ENCODE assay signal across 8 cellular contexts in the genomic region with DNA sequence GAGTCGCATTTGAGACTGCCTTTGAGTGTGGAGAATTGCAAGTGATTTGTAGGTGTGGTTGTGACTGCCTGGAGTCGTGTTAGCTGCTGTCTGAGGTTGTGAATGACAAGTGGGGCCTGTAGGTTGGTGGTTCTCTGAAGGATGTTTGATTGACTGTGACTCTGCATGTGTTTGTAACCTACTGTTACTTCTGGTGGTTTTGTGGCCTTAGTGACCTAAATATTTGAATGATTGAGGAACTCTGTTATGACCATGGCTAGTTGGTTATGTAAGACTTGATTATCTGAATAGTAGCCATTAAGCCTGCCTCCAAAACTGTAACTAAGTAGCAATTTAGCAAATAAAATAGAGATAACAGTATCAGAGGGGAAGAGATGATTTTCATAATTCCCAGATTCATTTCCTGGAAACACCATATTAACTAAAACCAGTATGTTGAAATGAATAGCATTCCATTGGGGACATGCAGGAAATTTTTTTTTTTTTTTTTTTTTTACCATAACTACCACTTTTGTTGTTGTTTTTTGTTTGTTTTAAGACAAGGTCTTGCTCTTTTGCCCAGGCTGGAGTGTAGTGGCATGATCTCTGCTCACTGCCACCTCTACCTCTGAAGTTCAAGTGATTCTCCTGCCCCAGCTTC. TPM values are rescaled to one million over a fixed set of nuclear protein-coding genes. Genes with fewer than 3 reads are reported as not detected.
DNase-seq lines count a peak whose midpoint lies in the region; ATAC-seq and TF ChIP-seq lines count a peak whose summit lies in the region.

No MANE protein-coding gene starts in this region.

- H3K4me1 Mint-ChIP-seq in activated T-cell treated with anti-CD3 and anti-CD28 coated beads, Interleukin-2, amount 50 U/mL, for 24 hours (ENCODE audit: low read depth), result peaks cover 27% of the 10 kb centered on the region
- H3K4me1 Mint-ChIP-seq in endodermal cell, result peaks cover 7% of the 10 kb centered on the region

- 13 to 25% methylated on average over 1 to 2 of the region's 2 CpGs for whole genome bisulfite sequencing in endodermal cell (ENCODE audit: insufficient coverage in 1 of 2, insufficient read length in 1 of 2), 2 experiments

- no peak for ATAC-seq in HG03039 (IDR thresholded peaks at IDR 0.05; ENCODE audit: unreplicated experiment)

- peak overlapping the region; percentile 75 for H3K4me2 ChIP-seq in OCI-LY1 (ENCODE audit: low read length)

- H3K36me3 ChIP-seq in OCI-LY1 (ENCODE audit: insufficient read depth, low read length) (peaks cover 57% of the 10 kb centered on the region), endodermal cell (ENCODE audit: control insufficient read depth, insufficient read depth, low read length) (peaks cover 21% of the 10 kb centered on the region), neuron (ENCODE audit: insufficient read depth, low read length) (peaks cover 33% of the 10 kb centered on the region)

- peak overlapping the region; percentile 95 for H3K4me3 Mint-ChIP-seq in activated T-cell treated with anti-CD3 and anti-CD28 coated beads, Interleukin-2, amount 50 U/mL, for 24 hours
- peak overlapping the region; percentile 74 for H3K4me3 Mint-ChIP-seq in endodermal cell

- H3K4me3 ChIP-seq in OCI-LY1 (ENCODE audit: low read depth, low read length, poor library complexity, severe bottlenecking), result peak overlapping the region; percentile 93
- peak overlapping the region; percentile 98 for H3K4me3 ChIP-seq in endodermal cell (ENCODE audit: low read length)
- peak overlapping the region; percentile 85 for H3K4me3 ChIP-seq in neuron (ENCODE audit: low read length)

- no peak for TF ChIP-seq CTCF in OCI-LY1 (IDR thresholded peaks at IDR 0.05; ENCODE audit: low read length)
- TF ChIP-seq CTCF in endodermal cell (conservative IDR thresholded peaks at IDR 0.05), result no peak

- peak overlapping the region; percentile 97 for H3K27ac Mint-ChIP-seq in activated T-cell treated with anti-CD3 and anti-CD28 coated beads, Interleukin-2, amount 50 U/mL, for 24 hours
- H3K27ac Mint-ChIP-seq in endodermal cell, result peak overlapping the region; percentile 48

- H3K9me3 ChIP-seq in OCI-LY1 (ENCODE audit: low read length) (peaks cover 13% of the 10 kb centered on the region; the same call in 1 of the 2 replicates), endodermal cell (ENCODE audit: control insufficient read depth, low read length) (no peaks in the 10 kb centered on the region), neuron (ENCODE audit: low read length) (peaks cover 25% of the 10 kb centered on the region)

- peak overlapping the region; percentile 96 for H3K9ac ChIP-seq in OCI-LY1 (ENCODE audit: low read length)
- peak overlapping the region; percentile 64 for H3K9ac ChIP-seq in endodermal cell (ENCODE audit: extremely low read depth, low read length, poor library complexity, severe bottlenecking)

- no peaks in the 10 kb centered on the region for H3K27me3 Mint-ChIP-seq in activated T-cell treated with anti-CD3 and anti-CD28 coated beads, Interleukin-2, amount 50 U/mL, for 24 hours
- H3K27me3 Mint-ChIP-seq in endodermal cell (ENCODE audit: insufficient read depth), result peaks cover 2% of the 10 kb centered on the region

- H3K9me3 Mint-ChIP-seq in activated T-cell treated with anti-CD3 and anti-CD28 coated beads, Interleukin-2, amount 50 U/mL, for 24 hours, result peaks cover 32% of the 10 kb centered on the region
- no peaks in the 10 kb centered on the region for H3K9me3 Mint-ChIP-seq in endodermal cell

- H3K27me3 ChIP-seq in OCI-LY1 (ENCODE audit: insufficient read depth, low read length) (no peaks in the 10 kb centered on the region), endodermal cell (ENCODE audit: control insufficient read depth, insufficient read depth, low read length, poor library complexity, severe bottlenecking) (no peaks in the 10 kb centered on the region), neuron (ENCODE audit: insufficient read depth, low read length) (no peaks in the 10 kb centered on the region)

- H3F3A ChIP-seq in OCI-LY1 (ENCODE audit: insufficient read depth, low read length), result no peaks in the 10 kb centered on the region

- H3K9me2 ChIP-seq in OCI-LY1 (ENCODE audit: low read depth, low read length), result no peaks in the 10 kb centered on the region

- H2AFZ ChIP-seq in OCI-LY1 (ENCODE audit: low read length) (peak overlapping the region; percentile 91; the same call in 1 of the 2 replicates), neuron (ENCODE audit: low read depth, low read length) (peak overlapping the region; percentile 97)

- peaks cover 77% of the 10 kb centered on the region for H3K36me3 Mint-ChIP-seq in activated T-cell treated with anti-CD3 and anti-CD28 coated beads, Interleukin-2, amount 50 U/mL, for 24 hours (ENCODE audit: low read depth)
- H3K36me3 Mint-ChIP-seq in endodermal cell (ENCODE audit: low read depth), result peaks cover 22% of the 10 kb centered on the region

- H4K20me1 ChIP-seq in OCI-LY1 (ENCODE audit: insufficient read depth, low read length), result no peaks in the 10 kb centered on the region

- peaks cover 23% of the 10 kb centered on the region for H3K79me2 ChIP-seq in OCI-LY1 (ENCODE audit: insufficient read depth, low read length)

- H3K27ac ChIP-seq in OCI-LY1 (ENCODE audit: low read depth, low read length, poor library complexity, severe bottlenecking) (peak overlapping the region; percentile 82), endodermal cell (ENCODE audit: low read depth, low read length) (no peak overlapping the region)

- no peak for DNase-seq in activated T-cell treated with anti-CD3 and anti-CD28 coated beads, Interleukin-2, amount 50 U/mL, for 24 hours
- no peak for DNase-seq in activated T-cell treated with anti-CD3 and anti-CD28 coated beads for 4 hours
- DNase-seq in endodermal cell, result no peak
- DNase-seq in DMS114 treated with DMSO at 0.1 percent for 48 hours (lab: John Stamatoyannopoulos, UW; ENCODE audit: unreplicated experiment), result no peak
- DNase-seq in glomerular visceral epithelial cell (ENCODE audit: extremely low spot score), result no peak

- H3K4me1 ChIP-seq in OCI-LY1 (ENCODE audit: insufficient read depth, low read length, severe bottlenecking) (peaks cover 23% of the 10 kb centered on the region), endodermal cell (ENCODE audit: control insufficient read depth, insufficient read depth, low read length) (peaks cover 4% of the 10 kb centered on the region), neuron (ENCODE audit: insufficient read depth, low read length) (peaks cover 11% of the 10 kb centered on the region)

RNA-seq across cellular contexts. Expression of a gene that starts 0.8 kb away (rescaled TPM):
- total RNA-seq in endodermal cell, result 10 to 100 TPM; 11.1 to 13.5 TPM
- polyA plus RNA-seq in endodermal cell (2013, experiment 1 of 2), result 21.3 TPM
- 16.8 TPM for polyA plus RNA-seq in endodermal cell (2013, experiment 2 of 2)

RNA-seq across cellular contexts. Expression of a gene that starts 32.9 kb away (rescaled TPM):
- 10 to 100 TPM; 14.6 to 20.4 TPM for total RNA-seq in endodermal cell
- polyA plus RNA-seq in endodermal cell (2013, experiment 1 of 2), result 14.7 TPM
- polyA plus RNA-seq in endodermal cell (2013, experiment 2 of 2), result 13.2 TPM
